In the genomic region with DNA sequence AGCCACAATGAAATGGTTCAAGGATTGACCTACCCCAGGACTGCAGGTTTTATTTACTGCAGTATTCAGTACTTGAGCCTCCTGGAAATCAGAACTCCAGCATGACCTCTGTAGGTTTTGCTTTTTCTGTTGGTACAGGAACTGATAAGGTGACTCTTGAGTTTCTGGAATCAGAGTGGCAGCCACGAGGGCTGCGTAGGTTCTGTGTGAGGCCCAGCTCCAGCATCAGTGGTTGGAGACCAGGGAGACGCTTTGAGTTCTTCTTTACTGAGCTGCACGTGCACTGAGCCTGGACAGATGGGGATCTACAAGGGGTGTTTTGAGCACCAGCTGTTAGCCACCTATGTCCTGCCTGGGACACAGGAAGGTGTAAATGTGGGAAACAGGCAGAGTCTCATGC, we compare ENCODE assay signal across 27 cellular contexts.
DNase-seq lines count a peak whose midpoint lies in the region; TF ChIP-seq lines count a peak whose summit lies in the region.
"Had no signal": no experiment of that assay in that cellular context is flagged by ENCODE, and none has a peak within 500 bp of the region (broad histone marks: within the 10 kb centered on the region; RNA-seq: fewer than 3 reads in every experiment).

No MANE protein-coding gene starts in this region.

- H3K9me3 Mint-ChIP-seq in endothelial cell (ENCODE audit: unreplicated experiment) = no peaks in the 10 kb centered on the region
- no peaks in the 10 kb centered on the region for H3K9me3 Mint-ChIP-seq in activated T-helper 2 cell treated with anti-CD3 and anti-CD28 coated beads, Interferon-gamma antibody, Interleukin-2, Interleukin-4, amounts not matched to agents 10 μg/mL and 5 μg/mL and 100 μg/mL, durations not matched to agents 14 hours and 24 hours and 36 hours
- H3K9me3 Mint-ChIP-seq: activated naive CD8-positive, alpha-beta T cell treated with anti-CD3 and anti-CD28 coated beads for 36 hours; activated T-helper 1 cell treated with anti-CD3 and anti-CD28 coated beads, Interleukin-12 subunit alpha, Interleukin-12 subunit beta, Interleukin-2, Interleukin-4 antibody, amounts not matched to agents 30 ng/mL and 10 ng/mL and 1 ng/mL, durations not matched to agents 14 hours and 24 hours and 36 hours; H9; memory B cell; naive thymus-derived CD4-positive, alpha-beta T cell; WTC11 had no signal

- no peak for TF ChIP-seq POLR2A in sigmoid colon (IDR thresholded peaks at IDR 0.05)

- H3K27me3 Mint-ChIP-seq in endothelial cell (ENCODE audit: unreplicated experiment) = no peaks in the 10 kb centered on the region
- H3K27me3 Mint-ChIP-seq in activated T-helper 2 cell treated with anti-CD3 and anti-CD28 coated beads, Interferon-gamma antibody, Interleukin-2, Interleukin-4, amounts not matched to agents 10 μg/mL and 5 μg/mL and 100 μg/mL, durations not matched to agents 14 hours and 24 hours and 36 hours (ENCODE audit: low read depth) = peaks cover 3% of the 10 kb centered on the region
- H3K27me3 Mint-ChIP-seq: activated naive CD8-positive, alpha-beta T cell treated with anti-CD3 and anti-CD28 coated beads for 36 hours; memory B cell; naive thymus-derived CD4-positive, alpha-beta T cell had no signal

- H3K36me3 Mint-ChIP-seq in endothelial cell (ENCODE audit: low read depth, unreplicated experiment) = no peaks in the 10 kb centered on the region
- no peaks in the 10 kb centered on the region for H3K36me3 Mint-ChIP-seq in activated T-helper 2 cell treated with anti-CD3 and anti-CD28 coated beads, Interferon-gamma antibody, Interleukin-2, Interleukin-4, amounts not matched to agents 10 μg/mL and 5 μg/mL and 100 μg/mL, durations not matched to agents 14 hours and 24 hours and 36 hours (ENCODE audit: low read depth)
- H3K36me3 Mint-ChIP-seq: activated naive CD8-positive, alpha-beta T cell treated with anti-CD3 and anti-CD28 coated beads for 36 hours; WTC11 had no signal

- no peak for TF ChIP-seq CTCF in endothelial cell (IDR thresholded peaks at IDR 0.05; ENCODE audit: unreplicated experiment)
- no peak for TF ChIP-seq CTCF in sigmoid colon (IDR thresholded peaks at IDR 0.05)

- H3K4me3 Mint-ChIP-seq in endothelial cell (ENCODE audit: unreplicated experiment) = no peak overlapping the region
- no peak overlapping the region for H3K4me3 Mint-ChIP-seq in activated T-helper 2 cell treated with anti-CD3 and anti-CD28 coated beads, Interferon-gamma antibody, Interleukin-2, Interleukin-4, amounts not matched to agents 10 μg/mL and 5 μg/mL and 100 μg/mL, durations not matched to agents 14 hours and 24 hours and 36 hours (ENCODE audit: low read depth)
- H3K4me3 Mint-ChIP-seq: activated CD8-positive, alpha-beta T cell treated with anti-CD3 and anti-CD28 coated beads, Interleukin-2, amount 10 ng/mL, durations not matched to agents 7 days and 5 days; activated naive CD8-positive, alpha-beta T cell treated with anti-CD3 and anti-CD28 coated beads for 36 hours; activated T-helper 1 cell treated with anti-CD3 and anti-CD28 coated beads, Interleukin-12 subunit alpha, Interleukin-12 subunit beta, Interleukin-2, Interleukin-4 antibody, amounts not matched to agents 30 ng/mL and 10 ng/mL and 1 ng/mL, durations not matched to agents 14 hours and 24 hours and 36 hours; H9; memory B cell; naive thymus-derived CD4-positive, alpha-beta T cell; WTC11 had no signal

- in situ Hi-C loops in HAP-1 (cut with MboI; ENCODE audit: low sequenced_read_pairs) = loop anchor here (25.0 kb wide), 1 partner anchor 288 kb away; no protein-coding TSS in a partner anchor

- WGBS in sigmoid colon, 2 donors = 88 to 91% methylated on average over 4 of the region's 4 CpGs

- peaks cover 29% of the 10 kb centered on the region for H3K4me1 Mint-ChIP-seq in endothelial cell (ENCODE audit: unreplicated experiment)
- H3K4me1 Mint-ChIP-seq in activated T-helper 2 cell treated with anti-CD3 and anti-CD28 coated beads, Interferon-gamma antibody, Interleukin-2, Interleukin-4, amounts not matched to agents 10 μg/mL and 5 μg/mL and 100 μg/mL, durations not matched to agents 14 hours and 24 hours and 36 hours (ENCODE audit: low read depth) = peaks cover 35% of the 10 kb centered on the region
- H3K4me1 Mint-ChIP-seq: activated naive CD8-positive, alpha-beta T cell treated with anti-CD3 and anti-CD28 coated beads for 36 hours; memory B cell had no signal

- no peak for TF ChIP-seq EP300 in sigmoid colon (IDR thresholded peaks at IDR 0.05)

- DNase-seq in NCI-H2171 treated with DMSO at 0.1 percent for 48 hours (lab: John Stamatoyannopoulos, UW) = peak; percentile 60
- no peak for DNase-seq in NCI-H2171 (lab: John Stamatoyannopoulos, UW)
- peak; percentile 79 for DNase-seq in NCI-H524 treated with DMSO at 0.1 percent for 48 hours (lab: John Stamatoyannopoulos, UW)
- no peak for DNase-seq in endothelial cell (ENCODE audit: low spot score)
- DNase-seq in sigmoid colon = peak; percentile 38
- no peak for DNase-seq in stimulated activated CD4-positive, alpha-beta T cell treated with anti-CD3 and anti-CD28 coated beads, Interleukin-15, amount 100 ng/mL, for 24 hours
- DNase-seq in HAP-1 (ENCODE audit: low spot score in 2 of 2) = no peak
- DNase-seq in activated T-helper 2 cell treated with anti-CD3 and anti-CD28 coated beads, Interferon-gamma antibody, Interleukin-2, Interleukin-4, amounts not matched to agents 10 μg/mL and 5 μg/mL and 100 μg/mL, durations not matched to agents 14 hours and 24 hours and 36 hours (ENCODE audit: low spot score) = no peak
- DNase-seq: 8988T; activated CD8-positive, alpha-beta T cell treated with anti-CD3 and anti-CD28 coated beads, Interleukin-2, amount 10 ng/mL, durations not matched to agents 7 days and 5 days; activated naive CD8-positive, alpha-beta T cell treated with anti-CD3 and anti-CD28 coated beads for 36 hours; GDM1; H9; MM.1S; naive thymus-derived CD4-positive, alpha-beta T cell; NCI-H187; NCI-H345; pancreas; stimulated activated CD4-positive, alpha-beta T cell treated with anti-CD3 and anti-CD28 coated beads, Interleukin-1b, Interleukin-23, amount 100 ng/mL, for 48 hours; stimulated activated naive CD4-positive, alpha-beta T cell treated with Interleukin-2 at 50 U/mL for 16 hours; T-helper 1 cell had no signal

- H3K27me3 ChIP-seq in sigmoid colon = no peaks in the 10 kb centered on the region
- no peaks in the 10 kb centered on the region for H3K27me3 ChIP-seq in HAP-1 (ENCODE audit: low read depth)
- H3K27me3 ChIP-seq: BLaER1 treated with 17β-estradiol and CSF1 and Interleukin-3, amounts not matched to agents 10 nM and 100 nM; pancreas; tibial nerve had no signal

- peak overlapping the region; percentile 59 for H3K27ac Mint-ChIP-seq in endothelial cell (ENCODE audit: unreplicated experiment)
- H3K27ac Mint-ChIP-seq in activated T-helper 2 cell treated with anti-CD3 and anti-CD28 coated beads, Interferon-gamma antibody, Interleukin-2, Interleukin-4, amounts not matched to agents 10 μg/mL and 5 μg/mL and 100 μg/mL, durations not matched to agents 14 hours and 24 hours and 36 hours = no peak overlapping the region
- H3K27ac Mint-ChIP-seq: activated CD8-positive, alpha-beta T cell treated with anti-CD3 and anti-CD28 coated beads, Interleukin-2, amount 10 ng/mL, durations not matched to agents 7 days and 5 days; activated naive CD8-positive, alpha-beta T cell treated with anti-CD3 and anti-CD28 coated beads for 36 hours; activated T-helper 1 cell treated with anti-CD3 and anti-CD28 coated beads, Interleukin-12 subunit alpha, Interleukin-12 subunit beta, Interleukin-2, Interleukin-4 antibody, amounts not matched to agents 30 ng/mL and 10 ng/mL and 1 ng/mL, durations not matched to agents 14 hours and 24 hours and 36 hours; memory B cell; naive thymus-derived CD4-positive, alpha-beta T cell; WTC11 had no signal

- H3K27ac ChIP-seq in sigmoid colon = no peak overlapping the region
- H3K27ac ChIP-seq: BLaER1 treated with 17β-estradiol and CSF1 and Interleukin-3, amounts not matched to agents 10 nM and 100 nM; pancreas; RWPE1 had no signal

- intact Hi-C loops in sigmoid colon (cut with DNase I) = no loop called here
- intact Hi-C loops in activated T-helper 2 cell treated with anti-CD3 and anti-CD28 coated beads, Interferon-gamma antibody, Interleukin-2, Interleukin-4, amounts not matched to agents 10 μg/mL and 5 μg/mL and 100 μg/mL, durations not matched to agents 14 hours and 24 hours and 36 hours (cut with micrococcal nuclease) = no loop called here

- H3K9me3 ChIP-seq in sigmoid colon (no peaks in the 10 kb centered on the region), HAP-1 (no peaks in the 10 kb centered on the region)
- H3K9me3 ChIP-seq: BLaER1 treated with 17β-estradiol and CSF1 and Interleukin-3, amounts not matched to agents 10 nM and 100 nM; pancreas; tibial nerve had no signal

- H3K36me3 ChIP-seq in sigmoid colon (no peaks in the 10 kb centered on the region), HAP-1 (replicated peaks) (no peaks in the 10 kb centered on the region)
- H3K36me3 ChIP-seq: pancreas, tibial nerve had no signal

- no peak overlapping the region for H3K4me3 ChIP-seq in sigmoid colon
- no peak overlapping the region for H3K4me3 ChIP-seq in HAP-1
- H3K4me3 ChIP-seq: BLaER1 treated with 17β-estradiol and CSF1 and Interleukin-3, amounts not matched to agents 10 nM and 100 nM; pancreas; tibial nerve had no signal

- H3K4me1 ChIP-seq in sigmoid colon (peaks cover 0 to 18% (median 12%) of the 10 kb centered on the region in 4 donors), HAP-1 (no peaks in the 10 kb centered on the region)
- H3K4me1 ChIP-seq: pancreas had no signal

Comparison
In these comparisons a context has a peak if more than half of its experiments do, and no peak if none do; other contexts are left out.
1. DNase-seq: peak in NCI-H2171 treated with DMSO at 0.1 percent for 48 hours (single experiment), NCI-H524 treated with DMSO at 0.1 percent for 48 hours (single experiment) and sigmoid colon (single experiment); none in NCI-H2171 (single experiment), endothelial cell (single experiment), stimulated activated CD4-positive, alpha-beta T cell treated with anti-CD3 and anti-CD28 coated beads, Interleukin-15, amount 100 ng/mL, for 24 hours (single experiment), HAP-1 (0 of 2) and activated T-helper 2 cell treated with anti-CD3 and anti-CD28 coated beads, Interferon-gamma antibody, Interleukin-2, Interleukin-4, amounts not matched to agents 10 μg/mL and 5 μg/mL and 100 μg/mL, durations not matched to agents 14 hours and 24 hours and 36 hours (single experiment).